1 cellular context compared by ENCODE assay signal in the genomic region with DNA sequence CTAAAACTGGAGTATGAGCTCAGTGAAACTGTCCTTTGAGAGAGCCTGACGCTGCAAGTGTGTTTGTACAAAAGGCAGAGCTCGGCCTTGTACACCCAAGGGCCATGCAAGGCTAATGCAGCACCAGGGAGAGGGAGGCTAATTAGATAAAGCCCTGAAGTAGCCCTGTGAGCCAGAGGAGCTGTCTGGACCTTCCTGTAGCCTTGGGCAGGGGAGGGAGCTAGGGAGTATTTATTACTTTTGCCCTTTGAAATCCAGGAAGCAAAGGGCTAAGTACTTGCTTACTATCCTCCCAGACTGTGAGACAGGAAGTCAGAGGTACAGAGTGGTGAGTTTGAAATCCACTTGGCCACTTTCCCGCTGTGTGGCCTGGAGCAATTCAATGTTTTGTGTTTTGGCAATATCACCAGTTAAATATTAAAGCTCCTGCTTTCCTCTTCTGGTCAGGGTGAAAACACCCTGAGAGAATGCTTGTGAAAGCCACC.
TF ChIP-seq lines count a peak whose summit lies in the region.

No MANE protein-coding gene starts in this region.

TF ChIP-seq in IMR-90, 13 proteins besides CTCF, POLR2A, EP300 and RAD21:
- TF ChIP-seq, protein P1, sequence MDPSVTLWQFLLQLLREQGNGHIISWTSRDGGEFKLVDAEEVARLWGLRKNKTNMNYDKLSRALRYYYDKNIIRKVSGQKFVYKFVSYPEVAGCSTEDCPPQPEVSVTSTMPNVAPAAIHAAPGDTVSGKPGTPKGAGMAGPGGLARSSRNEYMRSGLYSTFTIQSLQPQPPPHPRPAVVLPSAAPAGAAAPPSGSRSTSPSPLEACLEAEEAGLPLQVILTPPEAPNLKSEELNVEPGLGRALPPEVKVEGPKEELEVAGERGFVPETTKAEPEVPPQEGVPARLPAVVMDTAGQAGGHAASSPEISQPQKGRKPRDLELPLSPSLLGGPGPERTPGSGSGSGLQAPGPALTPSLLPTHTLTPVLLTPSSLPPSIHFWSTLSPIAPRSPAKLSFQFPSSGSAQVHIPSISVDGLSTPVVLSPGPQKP (IDR thresholded peaks at IDR 0.05; ENCODE audit: borderline replicate concordance, low read depth, low read length): no peak
- TF ChIP-seq RCOR1 (IDR thresholded peaks at IDR 0.05; ENCODE audit: insufficient replicate concordance, low read length): peak; percentile 4
- no peak for TF ChIP-seq NFE2L2 (IDR thresholded peaks at IDR 0.05; ENCODE audit: low read depth, low read length)
TF ChIP-seq in IMR-90: peak in this region for 1.
